Comparison of ENCODE assay signal across 8 cellular contexts in genomic region chr7:79453558-79454324, GRCh38. TPM values are rescaled to one million over a fixed set of nuclear protein-coding genes. Genes with fewer than 3 reads are reported as not detected.
DNase-seq lines count a peak whose midpoint lies in the region; ATAC-seq and TF ChIP-seq lines count a peak whose summit lies in the region.

Gene MAGI2 (minus strand): TSS chr7:79453667. CDS start chr7:79453320, 347 bp downstream.

- 1 to 2% methylated on average over 67 of the region's 67 CpGs for WGBS in sigmoid colon, 2 donors

- peak within 1 kb of the TSS; percentile 74 to 84 (median 79) for H3K4me3 ChIP-seq in sigmoid colon

- TF ChIP-seq CTCF in sigmoid colon (IDR thresholded peaks at IDR 0.05), result no peak

- ATAC-seq in HG03442 (IDR thresholded peaks at IDR 0.05; ENCODE audit: unreplicated experiment), result no peak

- TF ChIP-seq EP300 in sigmoid colon (IDR thresholded peaks at IDR 0.05), result no peak

- peak; percentile 84 for DNase-seq in EL
- DNase-seq in NCI-H526 (lab: John Stamatoyannopoulos, UW), result peak; percentile 21 to 71
- DNase-seq in iris pigment epithelial cell (ENCODE audit: low read depth), result peak; percentile 93
- peak; percentile 94 for DNase-seq in sigmoid colon
- DNase-seq in COR-L47 (lab: John Stamatoyannopoulos, UW), result no peak
- no peak for DNase-seq in DMS114 treated with DMSO at 0.1 percent for 48 hours (lab: John Stamatoyannopoulos, UW; ENCODE audit: unreplicated experiment)

- peak within 1 kb of the TSS; percentile 98 for H3K27ac ChIP-seq in cingulate gyrus (ENCODE audit: low read depth, low read length)
- H3K27ac ChIP-seq in sigmoid colon, result peak within 1 kb of the TSS; percentile 90 to 97 (median 94)

- TF ChIP-seq POLR2A in sigmoid colon (IDR thresholded peaks at IDR 0.05), result peak; percentile 73 to 75

- H3K9me3 ChIP-seq in sigmoid colon, result no peaks in the 10 kb centered on the region

- H3K36me3 ChIP-seq in sigmoid colon, result no peaks in the 10 kb centered on the region

- peaks cover 0 to 38% (median 28%) of the 10 kb centered on the region in 4 donors for H3K4me1 ChIP-seq in sigmoid colon

- no peaks in the 10 kb centered on the region for H3K27me3 ChIP-seq in sigmoid colon

- intact Hi-C loops in sigmoid colon (cut with DNase I), result loop anchor here (5.0 kb wide), 1 partner anchor 156 kb away; no protein-coding TSS in a partner anchor

RNA-seq across cellular contexts. Expression of gene MAGI2, which starts in this region (rescaled TPM):
- 10 to 100 TPM; 14.7 to 26.9 (median 18.6) TPM for total RNA-seq in sigmoid colon
- 1 to 10 TPM in 2 of 3 donors, under 1 TPM in 1; 0.69 to 1.2 (median 1.1) TPM for polyA plus RNA-seq in sigmoid colon

Comparison
In these comparisons a context has a peak if more than half of its experiments do, and no peak if none do; other contexts are left out.
1. DNase-seq: peak in EL (single experiment), NCI-H526 (2 of 2), iris pigment epithelial cell (single experiment) and sigmoid colon (single experiment); none in COR-L47 (single experiment) and DMS114 treated with DMSO at 0.1 percent for 48 hours (single experiment).